8 cellular contexts compared by ENCODE assay signal in genomic region chr15:51622269-51623180, GRCh38. TPM values are rescaled to one million over a fixed set of nuclear protein-coding genes. Genes with fewer than 3 reads are reported as not detected.
A peak's percentile ranks its signal among the peaks of the same experiment; 100 is the strongest.
DNase-seq lines count a peak whose midpoint lies in the region; ATAC-seq and TF ChIP-seq lines count a peak whose summit lies in the region.

Gene DMXL2 (minus strand): TSS chr15:51622771. CDS start chr15:51622545, 226 bp downstream.

- H3K9me3 Mint-ChIP-seq in IgD-negative memory B cell: no peaks in the 10 kb centered on the region
- no peaks in the 10 kb centered on the region for H3K9me3 Mint-ChIP-seq in naive thymus-derived CD4-positive, alpha-beta T cell
- no peaks in the 10 kb centered on the region for H3K9me3 Mint-ChIP-seq in stimulated activated naive B cell treated with anti-CD40 and anti-IgM and Interleukin-4, amounts not matched to agents 10 μg/mL and 1 μg/mL and 100 μg/mL, for 72 hours

- intact Hi-C loops in Panc1 (cut with micrococcal nuclease; ENCODE audit: unreplicated experiment): no loop called here
- intact Hi-C loops in naive thymus-derived CD4-positive, alpha-beta T cell (cut with micrococcal nuclease): loop anchor here in 1 of 2 donors (10.0 kb wide), 1 partner anchor 112 kb away; the partner anchor contains the start of gene LYSMD2

- TF ChIP-seq CTCF in Panc1 (IDR thresholded peaks at IDR 0.05) (no peak), fibroblast of mammary gland (conservative IDR thresholded peaks at IDR 0.05; ENCODE audit: control insufficient read depth, insufficient read depth, low read depth, low read length) (no peak)

- BruUV-seq in Panc1 (replicated peaks; lab: Mats Ljungman, UMichigan): no TSS peak

- H3K36me3 ChIP-seq in Panc1 (ENCODE audit: control insufficient read depth, insufficient read depth, low read length): no peaks in the 10 kb centered on the region; the same call in none of the 2 replicates
- peaks cover 0 to 9% (median 0%) of the 10 kb centered on the region in 3 experiments for H3K36me3 ChIP-seq in naive thymus-derived CD4-positive, alpha-beta T cell (ENCODE audit: control insufficient read depth in 2 of 3, insufficient read depth in 3 of 3, low read length in 3 of 3)

- H3K4me3 ChIP-seq in Panc1 (ENCODE audit: low read depth in 2 of 2, low read length in 2 of 2) (peak within 1 kb of the TSS; percentile 83 to 98), fibroblast of mammary gland (ENCODE audit: control insufficient read depth, low read depth, low read length) (peak within 1 kb of the TSS; percentile 74)
- peak within 1 kb of the TSS; percentile 58 for H3K4me3 ChIP-seq in naive thymus-derived CD4-positive, alpha-beta T cell (ENCODE audit: low read length)

- in situ Hi-C loops in Panc1 (cut with HindIII; ENCODE audit: low pct_unique_long_range_greater_than_20kb, low sequenced_read_pairs): no loop called here

- peaks cover 15 to 29% (median 28%) of the 10 kb centered on the region in 3 donors for H3K4me1 Mint-ChIP-seq in IgD-negative memory B cell
- peaks cover 14 to 29% (median 19%) of the 10 kb centered on the region in 7 donors for H3K4me1 Mint-ChIP-seq in naive thymus-derived CD4-positive, alpha-beta T cell
- H3K4me1 Mint-ChIP-seq in stimulated activated naive B cell treated with anti-CD40 and anti-IgM and Interleukin-4, amounts not matched to agents 10 μg/mL and 1 μg/mL and 100 μg/mL, for 72 hours: peaks cover 25 to 38% of the 10 kb centered on the region in 2 donors

- peaks cover 22% of the 10 kb centered on the region for H3K4me1 ChIP-seq in Panc1 (ENCODE audit: control insufficient read depth, insufficient read depth, low read length)
- H3K4me1 ChIP-seq in naive thymus-derived CD4-positive, alpha-beta T cell (ENCODE audit: control insufficient read depth in 2 of 2, insufficient read depth in 2 of 2, low read length in 2 of 2): peaks cover 0 to 3% of the 10 kb centered on the region in 2 donors

- no peaks in the 10 kb centered on the region for H3K9me3 ChIP-seq in Panc1 (ENCODE audit: control insufficient read depth, insufficient read depth, low read depth, low read length)
- H3K9me3 ChIP-seq in naive thymus-derived CD4-positive, alpha-beta T cell (ENCODE audit: control insufficient read depth in 2 of 3, low read length in 3 of 3): no peaks in the 10 kb centered on the region

- ATAC-seq in GM21390 (IDR thresholded peaks at IDR 0.05; ENCODE audit: unreplicated experiment): peak; percentile 32
- peak; percentile 89 for ATAC-seq in Panc1
- ATAC-seq in naive thymus-derived CD4-positive, alpha-beta T cell: peak; percentile 76
- peak; percentile 81 to 83 for ATAC-seq in stimulated activated naive B cell treated with anti-CD40 and anti-IgM and Interleukin-4, amounts not matched to agents 10 μg/mL and 1 μg/mL and 100 μg/mL, for 72 hours (replicated peaks)

- POLR2A ChIA-PET in Panc1 (lab: Charles Lee): interaction anchor here (0.6 kb wide), 2 partner anchors 17 to 389 kb away, joined by 3 to 7 read pairs; no protein-coding TSS in a partner anchor
- POLR2A ChIA-PET in naive thymus-derived CD4-positive, alpha-beta T cell (lab: Charles Lee): interaction anchor here (0.5 kb wide), 1 partner anchor 20 kb away, joined by 3 read pairs; no protein-coding TSS in a partner anchor

- peaks cover 4% of the 10 kb centered on the region for H3K27me3 Mint-ChIP-seq in IgD-negative memory B cell
- H3K27me3 Mint-ChIP-seq in naive thymus-derived CD4-positive, alpha-beta T cell: peaks cover 7 to 55% (median 7%) of the 10 kb centered on the region in 5 donors
- peaks cover 17 to 32% of the 10 kb centered on the region in 2 donors for H3K27me3 Mint-ChIP-seq in stimulated activated naive B cell treated with anti-CD40 and anti-IgM and Interleukin-4, amounts not matched to agents 10 μg/mL and 1 μg/mL and 100 μg/mL, for 72 hours

- CTCF ChIA-PET in Panc1 (lab: Charles Lee): interaction anchor here (0.6 to 1.3 kb wide), 3 partner anchors 13 to 86 kb away, joined by 3 to 7 read pairs (median 5); no protein-coding TSS in a partner anchor
- CTCF ChIA-PET in naive thymus-derived CD4-positive, alpha-beta T cell (lab: Charles Lee): interaction anchor here (0.6 to 1.3 kb wide), 3 partner anchors 88 to 231 kb away, joined by 3 to 7 read pairs (median 3); no protein-coding TSS in a partner anchor

- H3K27ac ChIP-seq in Panc1 (ENCODE audit: low read length): peak within 1 kb of the TSS; percentile 93
- peak within 1 kb of the TSS; percentile 55 for H3K27ac ChIP-seq in naive thymus-derived CD4-positive, alpha-beta T cell (ENCODE audit: low read depth, low read length)

- H3K27ac Mint-ChIP-seq in IgD-negative memory B cell: peak within 1 kb of the TSS; percentile 19 to 80 (median 64)
- peak within 1 kb of the TSS; percentile 26 to 89 (median 68) for H3K27ac Mint-ChIP-seq in naive thymus-derived CD4-positive, alpha-beta T cell
- peak within 1 kb of the TSS; percentile 92 for H3K27ac Mint-ChIP-seq in stimulated activated naive B cell treated with anti-CD40 and anti-IgM and Interleukin-4, amounts not matched to agents 10 μg/mL and 1 μg/mL and 100 μg/mL, for 72 hours

- H3K4me3 Mint-ChIP-seq in IgD-negative memory B cell: peak within 1 kb of the TSS; percentile 81 to 95 (median 88)
- H3K4me3 Mint-ChIP-seq in naive thymus-derived CD4-positive, alpha-beta T cell: peak within 1 kb of the TSS; percentile 79 to 92 (median 88)
- H3K4me3 Mint-ChIP-seq in stimulated activated naive B cell treated with anti-CD40 and anti-IgM and Interleukin-4, amounts not matched to agents 10 μg/mL and 1 μg/mL and 100 μg/mL, for 72 hours: peak within 1 kb of the TSS; percentile 92 to 94

- DNase-seq in COLO829 (ENCODE audit: low spot score): peak; percentile 69
- DNase-seq in Panc1 (ENCODE audit: low read depth, low spot score): no peak
- peak; percentile 50 for DNase-seq in activated T-helper 9 cell treated with anti-CD3 and anti-CD28 coated beads, Interleukin-2, amount 50 U/mL, for 16 hours (ENCODE audit: low read depth)
- DNase-seq in fibroblast of mammary gland (ENCODE audit: low read depth): peak; percentile 78
- DNase-seq in naive thymus-derived CD4-positive, alpha-beta T cell: peak; percentile 44 to 75 (median 72)
- peak; percentile 74 for DNase-seq in stimulated activated naive B cell treated with anti-CD40 and anti-IgM and Interleukin-4, amounts not matched to agents 10 μg/mL and 1 μg/mL and 100 μg/mL, for 72 hours

- H3K27me3 ChIP-seq in Panc1 (ENCODE audit: control insufficient read depth, insufficient read depth, low read length): no peaks in the 10 kb centered on the region
- H3K27me3 ChIP-seq in naive thymus-derived CD4-positive, alpha-beta T cell (ENCODE audit: control insufficient read depth in 2 of 2, insufficient read depth in 2 of 2, low read length in 2 of 2): no peaks in the 10 kb centered on the region

- H3K36me3 Mint-ChIP-seq in IgD-negative memory B cell: no peaks in the 10 kb centered on the region
- H3K36me3 Mint-ChIP-seq in naive thymus-derived CD4-positive, alpha-beta T cell: no peaks in the 10 kb centered on the region
- H3K36me3 Mint-ChIP-seq in stimulated activated naive B cell treated with anti-CD40 and anti-IgM and Interleukin-4, amounts not matched to agents 10 μg/mL and 1 μg/mL and 100 μg/mL, for 72 hours: no peaks in the 10 kb centered on the region

RNA-seq across cellular contexts. Expression of gene DMXL2, which starts in this region (rescaled TPM):
- 1.1 TPM for polyA plus RNA-seq in IgD-negative memory B cell
- total RNA-seq in Panc1 (2021; ENCODE audit: unreplicated experiment): 37.3 TPM
- polyA plus RNA-seq in Panc1 (2012; ENCODE audit: insufficient read length): 26.9 TPM
- total RNA-seq in naive thymus-derived CD4-positive, alpha-beta T cell: 10 to 100 TPM in 2 of 5 experiments, 1 to 10 TPM in 3; 6.4 to 58.3 (median 7.2) TPM
- 1 to 10 TPM; 1.1 to 2.2 TPM for polyA plus RNA-seq in naive thymus-derived CD4-positive, alpha-beta T cell

Comparison
In these comparisons a context has a peak if more than half of its experiments do, and no peak if none do; other contexts are left out.
1. ATAC-seq: peak in every context shown above with its lines; median percentile 89 in Panc1; 82 in stimulated activated naive B cell treated with anti-CD40 and anti-IgM and Interleukin-4, amounts not matched to agents 10 μg/mL and 1 μg/mL and 100 μg/mL, for 72 hours; 76 in naive thymus-derived CD4-positive, alpha-beta T cell; 32 in GM21390.